ENCODE assay signal across 15 cellular contexts in genomic region chr15:74209997-74210573, GRCh38. TPM values are rescaled to one million over a fixed set of nuclear protein-coding genes. Genes with fewer than 3 reads are reported as not detected.
DNase-seq lines count a peak whose midpoint lies in the region; ATAC-seq and TF ChIP-seq lines count a peak whose summit lies in the region.
"Had no signal": no experiment of that assay in that cellular context is flagged by ENCODE, and none has a peak within 500 bp of the region (broad histone marks: within the 10 kb centered on the region; RNA-seq: fewer than 3 reads in every experiment).

No MANE protein-coding gene starts in this region.

- no peaks in the 10 kb centered on the region for H3K36me3 Mint-ChIP-seq in T-helper 2 cell treated with Interferon-gamma antibody and Interleukin-4, amounts not matched to agents 5 μg/mL and 100 μg/mL, for 36 hours (ENCODE audit: low read depth)

- no peak overlapping the region for H2AFZ ChIP-seq in hepatocyte

- ATAC-seq in HG02852 (IDR thresholded peaks at IDR 0.05; ENCODE audit: unreplicated experiment): no peak
- ATAC-seq: stimulated activated naive B cell treated with anti-CD40 and anti-IgM and Interleukin-4, amounts not matched to agents 10 μg/mL and 1 μg/mL and 100 μg/mL, for 72 hours had no signal

- H3K9me2 ChIP-seq in hepatocyte (replicated peaks; ENCODE audit: insufficient read depth): no peaks in the 10 kb centered on the region

- H3K9me3 Mint-ChIP-seq in T-helper 2 cell treated with Interferon-gamma antibody and Interleukin-4, amounts not matched to agents 5 μg/mL and 100 μg/mL, for 36 hours: no peaks in the 10 kb centered on the region
- H3K9me3 Mint-ChIP-seq: stimulated activated naive B cell treated with anti-CD40 and anti-IgM and Interleukin-4, amounts not matched to agents 10 μg/mL and 1 μg/mL and 100 μg/mL, for 72 hours had no signal

- no peaks in the 10 kb centered on the region for H4K20me1 ChIP-seq in hepatocyte (ENCODE audit: insufficient read depth, poor library complexity, severe bottlenecking)

- peaks cover 11% of the 10 kb centered on the region for H3K27me3 Mint-ChIP-seq in T-helper 2 cell treated with Interferon-gamma antibody and Interleukin-4, amounts not matched to agents 5 μg/mL and 100 μg/mL, for 36 hours (ENCODE audit: low read depth)

- H3K36me3 ChIP-seq in cardiac muscle cell (no peaks in the 10 kb centered on the region), hepatocyte (replicated peaks; ENCODE audit: insufficient read depth, low read depth) (no peaks in the 10 kb centered on the region), uterus (no peaks in the 10 kb centered on the region)

- no peak overlapping the region for H3K4me3 ChIP-seq in cardiac muscle cell
- H3K4me3 ChIP-seq in astrocyte of the cerebellum (ENCODE audit: low read depth, low read length): no peak overlapping the region
- no peak overlapping the region for H3K4me3 ChIP-seq in hepatocyte
- no peak overlapping the region for H3K4me3 ChIP-seq in uterus
- H3K4me3 ChIP-seq: A549 had no signal

- H3K4me1 Mint-ChIP-seq in T-helper 2 cell treated with Interferon-gamma antibody and Interleukin-4, amounts not matched to agents 5 μg/mL and 100 μg/mL, for 36 hours (ENCODE audit: low read depth): no peaks in the 10 kb centered on the region
- H3K4me1 Mint-ChIP-seq: stimulated activated naive B cell treated with anti-CD40 and anti-IgM and Interleukin-4, amounts not matched to agents 10 μg/mL and 1 μg/mL and 100 μg/mL, for 72 hours had no signal

- no peaks in the 10 kb centered on the region for H3K27me3 ChIP-seq in cardiac muscle cell
- no peaks in the 10 kb centered on the region for H3K27me3 ChIP-seq in hepatocyte
- no peaks in the 10 kb centered on the region for H3K27me3 ChIP-seq in uterus

- intact Hi-C loops in cardiac septum (cut with DNase I) (no loop called here), uterus (cut with DNase I; ENCODE audit: low total_unique reads) (no loop called here)

- TF ChIP-seq CTCF in cardiac muscle cell (IDR thresholded peaks at IDR 0.05; ENCODE audit: low read depth, low read length) (no peak), astrocyte of the cerebellum (IDR thresholded peaks at IDR 0.05; ENCODE audit: low read depth, low read length, missing control alignments) (no peak), hepatocyte (IDR thresholded peaks at IDR 0.05; ENCODE audit: poor library complexity) (no peak), uterus (IDR thresholded peaks at IDR 0.05) (no peak)

- peaks cover 46% of the 10 kb centered on the region for H3K4me1 ChIP-seq in cardiac muscle cell (ENCODE audit: low read depth)
- H3K4me1 ChIP-seq in hepatocyte (ENCODE audit: insufficient read depth): peaks cover 22% of the 10 kb centered on the region
- no peaks in the 10 kb centered on the region for H3K4me1 ChIP-seq in uterus

- TF ChIP-seq POLR2A in uterus (IDR thresholded peaks at IDR 0.05): no peak

- H3K27ac ChIP-seq in cardiac muscle cell (peak overlapping the region; percentile 83), hepatocyte (peak overlapping the region; percentile 56), uterus (peak overlapping the region; percentile 17 to 74)

- in situ Hi-C loops in astrocyte of the cerebellum (cut with HindIII; ENCODE audit: low sequenced_read_pairs): no loop called here

- no peaks in the 10 kb centered on the region for H3K79me2 ChIP-seq in hepatocyte

- H3K9me3 ChIP-seq in cardiac muscle cell (ENCODE audit: low read depth): no peaks in the 10 kb centered on the region
- H3K9me3 ChIP-seq in hepatocyte (ENCODE audit: low read depth): no peaks in the 10 kb centered on the region
- no peaks in the 10 kb centered on the region for H3K9me3 ChIP-seq in uterus
- H3K9me3 ChIP-seq: A549 had no signal

- 38% methylated on average over 4 of the region's 4 CpGs for WGBS in hepatocyte (ENCODE audit: low lambda C conversion rate, missing lambda C conversion rate)

- H3K4me2 ChIP-seq in hepatocyte: no peak overlapping the region

- H3K4me3 Mint-ChIP-seq in T-helper 2 cell treated with Interferon-gamma antibody and Interleukin-4, amounts not matched to agents 5 μg/mL and 100 μg/mL, for 36 hours: no peak overlapping the region
- H3K4me3 Mint-ChIP-seq: stimulated activated naive B cell treated with anti-CD40 and anti-IgM and Interleukin-4, amounts not matched to agents 10 μg/mL and 1 μg/mL and 100 μg/mL, for 72 hours had no signal

- DNase-seq in cardiac muscle cell (ENCODE audit: low read depth in 1 of 2, low spot score in 1 of 2) (peak; percentile 57 to 95), cardiac septum (ENCODE audit: low spot score) (no peak), astrocyte of the cerebellum (ENCODE audit: low read depth) (peak; percentile 82), hepatocyte (ENCODE audit: low spot score) (peak; percentile 30), uterus (no peak)
- no peak for DNase-seq in stimulated activated naive CD4-positive, alpha-beta T cell treated with Interleukin-2 at 50 U/mL for 16 hours (lab: John Stamatoyannopoulos, UW)
- no peak for DNase-seq in T-helper 2 cell treated with Interferon-gamma antibody and Interleukin-4, amounts not matched to agents 5 μg/mL and 100 μg/mL, for 36 hours (ENCODE audit: low spot score)
- DNase-seq: DND-41; NCI-H2029; stimulated activated CD4-positive, alpha-beta T cell treated with anti-CD3 and anti-CD28 coated beads, Interleukin-1b, Interleukin-23, amount 100 ng/mL, for 48 hours; stimulated activated naive B cell treated with anti-CD40 and anti-IgM and Interleukin-4, amounts not matched to agents 10 μg/mL and 1 μg/mL and 100 μg/mL, for 72 hours had no signal

- H3K27ac Mint-ChIP-seq in T-helper 2 cell treated with Interferon-gamma antibody and Interleukin-4, amounts not matched to agents 5 μg/mL and 100 μg/mL, for 36 hours: no peak overlapping the region
- H3K27ac Mint-ChIP-seq: stimulated activated naive B cell treated with anti-CD40 and anti-IgM and Interleukin-4, amounts not matched to agents 10 μg/mL and 1 μg/mL and 100 μg/mL, for 72 hours had no signal

RNA-seq across cellular contexts. Expression of gene STRA6, which starts 7.5 kb away (rescaled TPM):
- total RNA-seq in cardiac muscle cell (32.5 and 49.6 TPM in 2 replicates), cardiac septum (0.13 TPM), hepatocyte (13.6 and 31.5 TPM in 2 replicates), uterus (10 to 100 TPM in 2 of 4 donors, under 1 TPM in 1, not detected in 1; 0.26 to 62.6 (median 11.6) TPM)
- polyA plus RNA-seq in cardiac muscle cell (38.6 and 55.5 TPM in 2 replicates), hepatocyte (37.1 and 56.6 TPM in 2 replicates)
- total RNA-seq: HT1080; T-helper 1 cell treated with Interleukin-12 subunit alpha and Interleukin-12 subunit beta and Interleukin-4 antibody, amounts not matched to agents 30 ng/mL and 1 ng/mL, for 36 hours had no signal

RNA-seq across cellular contexts. Expression of gene CCDC33, which starts 26.0 kb away (rescaled TPM):
- 2.3 and 9.5 TPM in 2 replicates for total RNA-seq in cardiac muscle cell
- 3.1 and 6.2 TPM in 2 replicates for polyA plus RNA-seq in cardiac muscle cell
- total RNA-seq in cardiac septum: not detected
- total RNA-seq in hepatocyte: 0.32 and 0.63 TPM in 2 replicates
- polyA plus RNA-seq in hepatocyte: 0.86 and 1.3 TPM in 2 replicates
- total RNA-seq in uterus: 1 to 10 TPM; 1.4 to 2.8 (median 1.7) TPM
- total RNA-seq: HT1080; T-helper 1 cell treated with Interleukin-12 subunit alpha and Interleukin-12 subunit beta and Interleukin-4 antibody, amounts not matched to agents 30 ng/mL and 1 ng/mL, for 36 hours had no signal

RNA-seq across cellular contexts. Expression of gene ISLR, which starts 36.6 kb away (rescaled TPM):
- total RNA-seq in cardiac muscle cell (1.6 and 4.1 TPM in 2 replicates), cardiac septum (16.2 TPM), hepatocyte (31.4 and 36.4 TPM in 2 replicates), uterus (100 to 1,000 TPM; 170 to 215 (median 201) TPM)
- polyA plus RNA-seq in cardiac muscle cell (0.25 and 0.44 TPM in 2 replicates), hepatocyte (27.8 and 32.0 TPM in 2 replicates)
- total RNA-seq: T-helper 1 cell treated with Interleukin-12 subunit alpha and Interleukin-12 subunit beta and Interleukin-4 antibody, amounts not matched to agents 30 ng/mL and 1 ng/mL, for 36 hours had no signal

Comparison
In these comparisons a context has a peak if more than half of its experiments do, and no peak if none do; other contexts are left out.
1. DNase-seq: peak in cardiac muscle cell (2 of 2), astrocyte of the cerebellum (single experiment) and hepatocyte (single experiment); none in cardiac septum (single experiment), uterus (0 of 2), stimulated activated naive CD4-positive, alpha-beta T cell treated with Interleukin-2 at 50 U/mL for 16 hours (single experiment) and T-helper 2 cell treated with Interferon-gamma antibody and Interleukin-4, amounts not matched to agents 5 μg/mL and 100 μg/mL, for 36 hours (single experiment).
2. Peak in every context shown above with its lines, with median percentiles within 50 percentile points of each other: H3K27ac ChIP-seq.